In the genomic region with DNA sequence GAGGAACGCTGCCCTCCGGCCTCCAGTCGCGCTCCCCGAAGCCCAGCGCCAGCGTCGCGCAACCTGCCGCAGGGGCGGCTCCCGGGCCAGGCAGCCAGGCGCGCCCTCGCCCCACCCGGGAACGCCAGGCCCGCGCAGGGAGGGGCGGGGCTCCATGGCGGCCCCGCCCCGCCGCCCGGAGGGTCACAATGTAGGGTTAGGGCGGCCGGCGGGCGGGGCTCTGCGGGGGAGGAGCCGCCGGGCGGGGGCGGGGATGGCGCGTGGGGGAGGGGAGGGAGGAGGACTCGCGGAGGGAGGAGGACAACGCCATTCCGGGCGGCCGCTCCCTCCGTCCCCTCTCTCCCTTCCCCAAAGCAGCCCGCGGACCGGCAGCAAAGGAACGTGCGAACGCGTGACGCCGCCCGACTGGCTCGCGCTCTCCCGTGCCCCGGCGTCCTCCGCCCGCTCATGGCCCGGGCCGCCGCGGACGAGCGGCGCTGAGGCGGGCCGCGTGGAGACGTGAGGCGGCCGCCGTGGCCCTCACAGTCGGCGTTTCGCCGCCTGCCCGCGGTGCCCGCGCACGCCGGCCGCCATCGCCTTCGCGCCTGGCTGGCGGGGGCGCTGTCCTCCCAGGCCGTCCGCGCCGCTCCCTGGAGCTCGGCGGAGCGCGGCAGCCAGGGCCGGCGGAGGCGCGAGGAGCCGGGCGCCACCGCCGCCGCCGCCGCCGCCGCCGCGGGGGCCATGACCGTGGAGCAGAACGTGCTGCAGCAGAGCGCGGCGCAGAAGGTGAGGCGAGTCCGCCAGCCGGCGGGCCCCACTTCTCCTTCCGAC, we compare ENCODE assay signal across 8 cellular contexts. TPM values are rescaled to one million over a fixed set of nuclear protein-coding genes. Genes with fewer than 3 reads are reported as not detected.
DNase-seq lines count a peak whose midpoint lies in the region; ATAC-seq and TF ChIP-seq lines count a peak whose summit lies in the region.

A gene with protein sequence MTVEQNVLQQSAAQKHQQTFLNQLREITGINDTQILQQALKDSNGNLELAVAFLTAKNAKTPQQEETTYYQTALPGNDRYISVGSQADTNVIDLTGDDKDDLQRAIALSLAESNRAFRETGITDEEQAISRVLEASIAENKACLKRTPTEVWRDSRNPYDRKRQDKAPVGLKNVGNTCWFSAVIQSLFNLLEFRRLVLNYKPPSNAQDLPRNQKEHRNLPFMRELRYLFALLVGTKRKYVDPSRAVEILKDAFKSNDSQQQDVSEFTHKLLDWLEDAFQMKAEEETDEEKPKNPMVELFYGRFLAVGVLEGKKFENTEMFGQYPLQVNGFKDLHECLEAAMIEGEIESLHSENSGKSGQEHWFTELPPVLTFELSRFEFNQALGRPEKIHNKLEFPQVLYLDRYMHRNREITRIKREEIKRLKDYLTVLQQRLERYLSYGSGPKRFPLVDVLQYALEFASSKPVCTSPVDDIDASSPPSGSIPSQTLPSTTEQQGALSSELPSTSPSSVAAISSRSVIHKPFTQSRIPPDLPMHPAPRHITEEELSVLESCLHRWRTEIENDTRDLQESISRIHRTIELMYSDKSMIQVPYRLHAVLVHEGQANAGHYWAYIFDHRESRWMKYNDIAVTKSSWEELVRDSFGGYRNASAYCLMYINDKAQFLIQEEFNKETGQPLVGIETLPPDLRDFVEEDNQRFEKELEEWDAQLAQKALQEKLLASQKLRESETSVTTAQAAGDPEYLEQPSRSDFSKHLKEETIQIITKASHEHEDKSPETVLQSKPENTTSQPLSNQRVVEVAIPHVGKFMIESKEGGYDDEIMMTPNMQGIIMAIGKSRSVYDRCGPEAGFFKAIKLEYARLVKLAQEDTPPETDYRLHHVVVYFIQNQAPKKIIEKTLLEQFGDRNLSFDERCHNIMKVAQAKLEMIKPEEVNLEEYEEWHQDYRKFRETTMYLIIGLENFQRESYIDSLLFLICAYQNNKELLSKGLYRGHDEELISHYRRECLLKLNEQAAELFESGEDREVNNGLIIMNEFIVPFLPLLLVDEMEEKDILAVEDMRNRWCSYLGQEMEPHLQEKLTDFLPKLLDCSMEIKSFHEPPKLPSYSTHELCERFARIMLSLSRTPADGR (plus strand): TSS at position 309 of the 810 bp plus-strand sequence. CDS start 412 bp downstream, at position 721.

- H3K36me3 Mint-ChIP-seq in immature natural killer cell, result no peaks in the 10 kb centered on the region

- peak within 1 kb of the TSS; percentile 96 for H2AFZ ChIP-seq in mammary epithelial cell (ENCODE audit: low read depth, low read length)

- dilution Hi-C loops in mammary epithelial cell (cut with HindIII; ENCODE audit: low sequenced_read_pairs), result no loop called here

- peak; percentile 42 for ATAC-seq in GM18858 (IDR thresholded peaks at IDR 0.05; ENCODE audit: unreplicated experiment)
- ATAC-seq in HG03064 (IDR thresholded peaks at IDR 0.05; ENCODE audit: low read depth, unreplicated experiment), result peak; percentile 59

- H3K4me1 ChIP-seq in A673 (ENCODE audit: insufficient read depth, low read length, poor library complexity, severe bottlenecking), result peaks cover 14% of the 10 kb centered on the region
- no peaks in the 10 kb centered on the region for H3K4me1 ChIP-seq in mammary epithelial cell (ENCODE audit: insufficient read depth, low read length)
- H3K4me1 ChIP-seq in spleen, result peaks cover 17 to 50% (median 40%) of the 10 kb centered on the region in 6 donors

- peaks cover 45% of the 10 kb centered on the region for H3K79me2 ChIP-seq in mammary epithelial cell (ENCODE audit: insufficient read depth, low read length)

- CTCF ChIA-PET in A673 (lab: Charles Lee) (interaction anchor here (0.7 kb wide), 1 partner anchor 17 kb away, joined by 6 read pairs; no protein-coding TSS in a partner anchor), mammary epithelial cell (lab: Charles Lee; ENCODE audit: low non-redundant PET) (interaction anchor here (0.6 kb wide), 1 partner anchor 138 kb away, joined by 9 read pairs; no protein-coding TSS in a partner anchor)

- H3K4me3 ChIP-seq in A673 (ENCODE audit: low read depth, low read length, poor library complexity, severe bottlenecking) (peak within 1 kb of the TSS; percentile 79), WI38 (ENCODE audit: low read depth, low read length) (peak within 1 kb of the TSS; percentile 89), mammary epithelial cell (replicated peaks in 1 of 3; ENCODE audit: insufficient read depth in 1 of 3, low read depth in 2 of 3, low read length in 3 of 3) (peak within 1 kb of the TSS; percentile 89 to 93 (median 92)), spleen (peak within 1 kb of the TSS; percentile 76 to 90 (median 80))

- DNase-seq in A673 (ENCODE audit: low spot score) (peak; percentile 86), NCI-H2196 treated with DMSO at 0.1 percent for 48 hours (lab: John Stamatoyannopoulos, UW; ENCODE audit: unreplicated experiment) (peak; percentile 74), mammary epithelial cell (peak; percentile 73), immature natural killer cell (peak; percentile 79 to 83 (median 82)), spleen (peak; percentile 98)

- peak within 1 kb of the TSS; percentile 78 to 94 (median 93) for H3K27ac Mint-ChIP-seq in immature natural killer cell

- in situ Hi-C loops in mammary epithelial cell (cut with MboI; ENCODE audit: low sequenced_read_pairs in 2 of 2), result no loop called here

- H3K9ac ChIP-seq in mammary epithelial cell (ENCODE audit: insufficient read depth, low read length), result peak within 1 kb of the TSS; percentile 93

- H3K27me3 ChIP-seq in A673 (replicated peaks; ENCODE audit: insufficient read depth, low read depth, low read length, poor library complexity) (no peaks in the 10 kb centered on the region), mammary epithelial cell (ENCODE audit: insufficient read depth, low read length) (no peaks in the 10 kb centered on the region), spleen (replicated peaks in 1 of 7) (no peaks in the 10 kb centered on the region)

- TF ChIP-seq POLR2A in spleen (IDR thresholded peaks at IDR 0.05), result peak in 2 of 3 donors; percentile 3 to 77

- no CpG with 5 or more reads among the region's 123 CpGs for WGBS in mammary epithelial cell (ENCODE audit: low coverage, missing lambda C conversion rate)
- 0 to 1% (median 1%) methylated on average over 22 to 123 of the region's 123 CpGs for WGBS in spleen, 5 donors

- H3K36me3 ChIP-seq in A673 (ENCODE audit: insufficient read depth, low read length, poor library complexity, severe bottlenecking) (no peaks in the 10 kb centered on the region), mammary epithelial cell (ENCODE audit: insufficient read depth, low read length) (no peaks in the 10 kb centered on the region), spleen (no peaks in the 10 kb centered on the region)

- POLR2A ChIA-PET in A673 (lab: Charles Lee; ENCODE audit: low non-redundant PET), result no interaction called here

- H3K9me3 ChIP-seq in A673 (ENCODE audit: low read depth, low read length, poor library complexity, severe bottlenecking) (no peaks in the 10 kb centered on the region), mammary epithelial cell (replicated peaks; ENCODE audit: insufficient read depth, low read length) (no peaks in the 10 kb centered on the region), spleen (no peaks in the 10 kb centered on the region)

- peak within 1 kb of the TSS; percentile 79 for H3K27ac ChIP-seq in A673 (ENCODE audit: low read depth, low read length, poor library complexity, severe bottlenecking)
- H3K27ac ChIP-seq in mammary epithelial cell (ENCODE audit: insufficient read depth, low read depth, low read length), result peak within 1 kb of the TSS; percentile 76
- peak within 1 kb of the TSS; percentile 92 to 98 (median 95) for H3K27ac ChIP-seq in spleen

- H4K20me1 ChIP-seq in mammary epithelial cell (ENCODE audit: insufficient read depth, low read length), result no peaks in the 10 kb centered on the region

- no peaks in the 10 kb centered on the region for H3K9me3 Mint-ChIP-seq in immature natural killer cell

- BruUV-seq in A673 (replicated peaks; lab: Mats Ljungman, UMichigan) (no TSS peak), mammary epithelial cell (replicated peaks; lab: Mats Ljungman, UMichigan) (no TSS peak)

- TF ChIP-seq CTCF in A673 (conservative IDR thresholded peaks at IDR 0.05; ENCODE audit: low read depth, low read length) (no peak), WI38 (IDR thresholded peaks at IDR 0.05; ENCODE audit: low read depth, low read length) (no peak), mammary epithelial cell (conservative IDR thresholded peaks at IDR 0.05 in 1 of 2, IDR thresholded peaks at IDR 0.05 in 1 of 2; ENCODE audit: extremely low read depth in 1 of 2, insufficient read depth in 1 of 2, low read depth in 1 of 2, low read length in 2 of 2) (peak; percentile 14 to 25), spleen (IDR thresholded peaks at IDR 0.05 in 8 of 11, conservative IDR thresholded peaks at IDR 0.05 in 3 of 11) (peak in 1 of 11 experiments; percentile 20)

- intact Hi-C loops in A673 (cut with micrococcal nuclease; ENCODE audit: unreplicated experiment), result no loop called here
- intact Hi-C loops in mammary epithelial cell (cut with micrococcal nuclease), result loop anchor here (2.0 to 5.0 kb wide), 4 partner anchors 23 to 125 kb away; no protein-coding TSS in a partner anchor
- intact Hi-C loops in spleen (cut with DNase I; ENCODE audit: low total_unique reads), result loop anchor here (10.0 kb wide), 1 partner anchor 95 kb away; no protein-coding TSS in a partner anchor

- H3K4me2 ChIP-seq in mammary epithelial cell (ENCODE audit: insufficient read depth, low read depth, low read length), result peak within 1 kb of the TSS; percentile 96

- peaks cover 39 to 51% of the 10 kb centered on the region in 2 donors for H3K4me1 Mint-ChIP-seq in immature natural killer cell

- peak within 1 kb of the TSS; percentile 89 to 97 (median 94) for H3K4me3 Mint-ChIP-seq in immature natural killer cell

- peaks cover 7 to 11% (median 11%) of the 10 kb centered on the region in 3 donors for H3K27me3 Mint-ChIP-seq in immature natural killer cell (ENCODE audit: low read depth in 3 of 3)

RNA-seq across cellular contexts. Expression of the gene that starts here (rescaled TPM):
- total RNA-seq in A673 (2021), result 27.5 and 27.6 TPM in 2 replicates
- 10 to 100 TPM; 43.0 to 54.2 TPM for total RNA-seq in mammary epithelial cell
- 14.4 TPM for polyA plus RNA-seq in mammary epithelial cell
- 42.8 TPM for polyA minus RNA-seq in mammary epithelial cell
- polyA plus RNA-seq in immature natural killer cell, result 10 to 100 TPM in 1 of 3 donors, 1 to 10 TPM in 2; 9.6 to 12.1 (median 9.8) TPM
- 10 to 100 TPM; 46.0 to 62.2 (median 59.0) TPM for total RNA-seq in spleen
- 1 to 10 TPM; 9.3 to 9.9 (median 9.4) TPM for polyA plus RNA-seq in spleen

Comparison
In these comparisons a context has a peak if more than half of its experiments do, and no peak if none do; other contexts are left out.
1. Peak in every context shown above with its lines: DNase-seq, ATAC-seq, H3K4me3 ChIP-seq and H3K27ac ChIP-seq.
2. CTCF ChIP-seq: peak in mammary epithelial cell (2 of 2); none in A673 (single experiment) and WI38 (single experiment).